14 cellular contexts compared by ENCODE assay signal in the genomic region with DNA sequence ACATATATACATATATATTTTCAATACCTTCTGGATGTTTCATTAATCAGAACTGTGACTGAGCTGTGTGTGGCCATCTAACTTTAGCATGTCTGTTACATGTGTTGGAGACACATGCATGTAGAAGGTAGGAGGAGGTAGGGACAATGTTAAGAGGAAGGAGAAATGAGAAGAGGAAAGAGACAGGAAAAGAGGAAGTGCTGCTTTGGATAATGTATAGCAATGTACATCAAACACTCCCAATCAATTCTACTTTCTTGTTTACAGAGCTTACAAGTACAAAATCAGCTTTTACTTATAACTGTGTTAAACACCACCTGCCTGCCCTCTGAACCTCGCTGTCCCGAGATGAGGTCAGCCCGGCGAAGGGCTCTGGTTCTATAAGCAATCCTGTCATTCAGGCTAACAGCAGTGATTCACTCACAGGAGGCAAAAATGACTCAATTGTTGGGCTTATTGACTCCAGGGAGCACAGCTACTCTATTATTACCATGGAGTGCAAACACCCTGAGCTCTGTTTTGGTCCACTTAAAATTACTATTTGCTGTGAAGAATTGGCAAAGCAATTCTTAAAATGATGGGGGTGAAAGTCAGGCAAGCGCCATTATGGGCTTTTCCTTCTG.
A peak's percentile ranks its signal among the peaks of the same experiment; 100 is the strongest.
DNase-seq lines count a peak whose midpoint lies in the region; ATAC-seq and TF ChIP-seq lines count a peak whose summit lies in the region.
"Had no signal": no experiment of that assay in that cellular context is flagged by ENCODE, and none has a peak within 500 bp of the region (broad histone marks: within the 10 kb centered on the region; RNA-seq: fewer than 3 reads in every experiment).

No MANE protein-coding gene starts in this region.

- CTCF ChIA-PET in HEK293 (lab: Yijun Ruan, JAX) = interaction anchor here (0.6 kb wide), 1 partner anchor 1466 kb away, joined by 3 read pairs; no protein-coding TSS in a partner anchor
- CTCF ChIA-PET in RWPE1 (lab: Yijun Ruan, JAX) = interaction anchor here (0.5 to 0.6 kb wide), 3 partner anchors 210 to 384 kb away, joined by 3 to 4 read pairs (median 3); no protein-coding TSS in a partner anchor

- no peaks in the 10 kb centered on the region for H3K36me3 ChIP-seq in HEK293 (ENCODE audit: control insufficient read depth in 2 of 2, insufficient read depth in 1 of 2, low read length in 2 of 2)

- H3K27ac ChIP-seq in HEK293 (ENCODE audit: extremely low read depth, low read depth, low read length) = no peak overlapping the region
- H3K27ac ChIP-seq in RWPE1 = no peak overlapping the region
- H3K27ac ChIP-seq: HL-60 had no signal

- no peak for TF ChIP-seq CTCF in HEK293 (tag by site-specific recombination; IDR thresholded peaks at IDR 0.05)
- TF ChIP-seq CTCF in RWPE1 (conservative IDR thresholded peaks at IDR 0.05; ENCODE audit: low read depth) = no peak
- TF ChIP-seq CTCF in fibroblast of mammary gland (conservative IDR thresholded peaks at IDR 0.05; ENCODE audit: control insufficient read depth, insufficient read depth, low read depth, low read length) = no peak

- no peak overlapping the region for H3K4me3 ChIP-seq in HEK293 (ENCODE audit: low read depth, low read length)
- H3K4me3 ChIP-seq in fibroblast of mammary gland (ENCODE audit: control insufficient read depth, low read depth, low read length) = no peak overlapping the region

- no peaks in the 10 kb centered on the region for H3K9me3 ChIP-seq in HEK293 (ENCODE audit: control insufficient read depth, insufficient read depth, low read depth, low read length)

- H3K4me1 ChIP-seq in HEK293 (ENCODE audit: control insufficient read depth, insufficient read depth, low read length) = peaks cover 23% of the 10 kb centered on the region

- ATAC-seq in GM21619 (IDR thresholded peaks at IDR 0.05; ENCODE audit: unreplicated experiment) = no peak
- no peak for ATAC-seq in HG03354 (IDR thresholded peaks at IDR 0.05; ENCODE audit: poor library complexity, severe bottlenecking, unreplicated experiment)

- DNase-seq in AG08395 (ENCODE audit: low spot score) (peak; percentile 24), RWPE1 (ENCODE audit: low spot score) (peak; percentile 44), fibroblast of mammary gland (ENCODE audit: low read depth) (peak; percentile 79), NCI-H2029 treated with DMSO at 0.1 percent for 48 hours (lab: John Stamatoyannopoulos, UW) (no peak), iPS-NIHi11 (ENCODE audit: low spot score) (no peak)
- DNase-seq: activated CD4-positive, alpha-beta T cell treated with anti-CD3 and anti-CD28 coated beads, Interleukin-2, amount 10 ng/mL, durations not matched to agents 7 days and 5 days; activated naive CD4-positive, alpha-beta T cell; effector CD4-positive, alpha-beta T cell; hippocampal formation; NCI-H2029 had no signal

- POLR2A ChIA-PET in HEK293 (lab: Yijun Ruan, JAX) (no interaction called here), RWPE1 (lab: Yijun Ruan, JAX; ENCODE audit: low non-redundant PET) (no interaction called here)

TF ChIP-seq in HEK293, 187 proteins besides CTCF, POLR2A, EP300 and RAD21 (continues in another document):
- peak; percentile 84 for TF ChIP-seq ZNF394 (tag by site-specific recombination; IDR thresholded peaks at IDR 0.05; ENCODE audit: borderline replicate concordance)
- TF ChIP-seq ZNF202 (tag by site-specific recombination; IDR thresholded peaks at IDR 0.05; ENCODE audit: borderline replicate concordance) = no peak
- TF ChIP-seq ZBTB6 (tag by site-specific recombination; IDR thresholded peaks at IDR 0.05) = no peak
- TF ChIP-seq, protein P1, sequence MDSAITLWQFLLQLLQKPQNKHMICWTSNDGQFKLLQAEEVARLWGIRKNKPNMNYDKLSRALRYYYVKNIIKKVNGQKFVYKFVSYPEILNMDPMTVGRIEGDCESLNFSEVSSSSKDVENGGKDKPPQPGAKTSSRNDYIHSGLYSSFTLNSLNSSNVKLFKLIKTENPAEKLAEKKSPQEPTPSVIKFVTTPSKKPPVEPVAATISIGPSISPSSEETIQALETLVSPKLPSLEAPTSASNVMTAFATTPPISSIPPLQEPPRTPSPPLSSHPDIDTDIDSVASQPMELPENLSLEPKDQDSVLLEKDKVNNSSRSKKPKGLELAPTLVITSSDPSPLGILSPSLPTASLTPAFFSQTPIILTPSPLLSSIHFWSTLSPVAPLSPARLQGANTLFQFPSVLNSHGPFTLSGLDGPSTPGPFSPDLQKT (IDR thresholded peaks at IDR 0.05; ENCODE audit: borderline replicate concordance, low read depth, low read length) = no peak
- no peak for TF ChIP-seq ZNF501 (tag by site-specific recombination; IDR thresholded peaks at IDR 0.05)
- TF ChIP-seq OSR2 (tag by site-specific recombination; IDR thresholded peaks at IDR 0.05) = peak; percentile 68
- TF ChIP-seq MZF1 (tag by site-specific recombination; IDR thresholded peaks at IDR 0.05; ENCODE audit: borderline replicate concordance) = no peak
- TF ChIP-seq ZSCAN16 (tag by site-specific recombination; IDR thresholded peaks at IDR 0.05) = no peak
- no peak for TF ChIP-seq ZNF544 (tag by site-specific recombination; IDR thresholded peaks at IDR 0.05)
- TF ChIP-seq, protein P2, sequence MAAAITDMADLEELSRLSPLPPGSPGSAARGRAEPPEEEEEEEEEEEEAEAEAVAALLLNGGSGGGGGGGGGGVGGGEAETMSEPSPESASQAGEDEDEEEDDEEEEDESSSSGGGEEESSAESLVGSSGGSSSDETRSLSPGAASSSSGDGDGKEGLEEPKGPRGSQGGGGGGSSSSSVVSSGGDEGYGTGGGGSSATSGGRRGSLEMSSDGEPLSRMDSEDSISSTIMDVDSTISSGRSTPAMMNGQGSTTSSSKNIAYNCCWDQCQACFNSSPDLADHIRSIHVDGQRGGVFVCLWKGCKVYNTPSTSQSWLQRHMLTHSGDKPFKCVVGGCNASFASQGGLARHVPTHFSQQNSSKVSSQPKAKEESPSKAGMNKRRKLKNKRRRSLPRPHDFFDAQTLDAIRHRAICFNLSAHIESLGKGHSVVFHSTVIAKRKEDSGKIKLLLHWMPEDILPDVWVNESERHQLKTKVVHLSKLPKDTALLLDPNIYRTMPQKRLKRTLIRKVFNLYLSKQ (tag by site-specific recombination; IDR thresholded peaks at IDR 0.05; ENCODE audit: borderline replicate concordance) = no peak
- no peak for TF ChIP-seq ZFP69B (tag by site-specific recombination; IDR thresholded peaks at IDR 0.05)
- TF ChIP-seq ZBTB21 (tag by site-specific recombination; IDR thresholded peaks at IDR 0.05) = no peak
- no peak for TF ChIP-seq ZNF174 (tag by site-specific recombination; IDR thresholded peaks at IDR 0.05)
- TF ChIP-seq, protein P3, sequence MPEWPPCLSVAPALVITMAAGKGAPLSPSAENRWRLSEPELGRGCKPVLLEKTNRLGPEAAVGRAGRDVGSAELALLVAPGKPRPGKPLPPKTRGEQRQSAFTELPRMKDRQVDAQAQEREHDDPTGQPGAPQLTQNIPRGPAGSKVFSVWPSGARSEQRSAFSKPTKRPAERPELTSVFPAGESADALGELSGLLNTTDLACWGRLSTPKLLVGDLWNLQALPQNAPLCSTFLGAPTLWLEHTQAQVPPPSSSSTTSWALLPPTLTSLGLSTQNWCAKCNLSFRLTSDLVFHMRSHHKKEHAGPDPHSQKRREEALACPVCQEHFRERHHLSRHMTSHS (tag by site-specific recombination; IDR thresholded peaks at IDR 0.05) = no peak
- TF ChIP-seq ZNF707 (tag by site-specific recombination; IDR thresholded peaks at IDR 0.05) = no peak
- no peak for TF ChIP-seq ZNF133 (tag by site-specific recombination; IDR thresholded peaks at IDR 0.05)
- TF ChIP-seq, protein P4, sequence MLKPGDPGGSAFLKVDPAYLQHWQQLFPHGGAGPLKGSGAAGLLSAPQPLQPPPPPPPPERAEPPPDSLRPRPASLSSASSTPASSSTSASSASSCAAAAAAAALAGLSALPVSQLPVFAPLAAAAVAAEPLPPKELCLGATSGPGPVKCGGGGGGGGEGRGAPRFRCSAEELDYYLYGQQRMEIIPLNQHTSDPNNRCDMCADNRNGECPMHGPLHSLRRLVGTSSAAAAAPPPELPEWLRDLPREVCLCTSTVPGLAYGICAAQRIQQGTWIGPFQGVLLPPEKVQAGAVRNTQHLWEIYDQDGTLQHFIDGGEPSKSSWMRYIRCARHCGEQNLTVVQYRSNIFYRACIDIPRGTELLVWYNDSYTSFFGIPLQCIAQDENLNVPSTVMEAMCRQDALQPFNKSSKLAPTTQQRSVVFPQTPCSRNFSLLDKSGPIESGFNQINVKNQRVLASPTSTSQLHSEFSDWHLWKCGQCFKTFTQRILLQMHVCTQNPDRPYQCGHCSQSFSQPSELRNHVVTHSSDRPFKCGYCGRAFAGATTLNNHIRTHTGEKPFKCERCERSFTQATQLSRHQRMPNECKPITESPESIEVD (tag by site-specific recombination; IDR thresholded peaks at IDR 0.05) = no peak
- no peak for TF ChIP-seq ZNF629 (tag by site-specific recombination; IDR thresholded peaks at IDR 0.05)
- no peak for TF ChIP-seq ZNF624 (tag by site-specific recombination; IDR thresholded peaks at IDR 0.05)
- no peak for TF ChIP-seq ZBTB26 (tag by site-specific recombination; optimal IDR thresholded peaks at IDR 0.05)
- no peak for TF ChIP-seq ZNF146 (tag by site-specific recombination; IDR thresholded peaks at IDR 0.05)
- no peak for TF ChIP-seq HOXA7 (CRISPR knock-in tag; IDR thresholded peaks at IDR 0.05; ENCODE audit: borderline replicate concordance)

Comparison
In these comparisons a context has a peak if more than half of its experiments do, and no peak if none do; other contexts are left out.
1. DNase-seq: peak in AG08395 (single experiment), RWPE1 (single experiment) and fibroblast of mammary gland (single experiment); none in NCI-H2029 treated with DMSO at 0.1 percent for 48 hours (single experiment) and iPS-NIHi11 (single experiment).